8 cellular contexts compared by ENCODE assay signal in genomic region chr21:36141513-36141925, GRCh38. TPM values are rescaled to one million over a fixed set of nuclear protein-coding genes. Genes with fewer than 3 reads are reported as not detected.
DNase-seq lines count a peak whose midpoint lies in the region; ATAC-seq and TF ChIP-seq lines count a peak whose summit lies in the region.

No MANE protein-coding gene starts in this region.

- H3K36me3 ChIP-seq in cardiac muscle cell: no peaks in the 10 kb centered on the region

- no peaks in the 10 kb centered on the region for H3K4me1 ChIP-seq in cardiac muscle cell (ENCODE audit: low read depth)

- ATAC-seq in HG02763 (IDR thresholded peaks at IDR 0.05; ENCODE audit: unreplicated experiment) (peak; percentile 74), GM18511 (IDR thresholded peaks at IDR 0.05; ENCODE audit: unreplicated experiment) (no peak)
- peak; percentile 92 for ATAC-seq in activated naive CD8-positive, alpha-beta T cell treated with anti-CD3 and anti-CD28 coated beads, Interleukin-2, amount 10 ng/mL, durations not matched to agents 7 days and 5 days (ENCODE audit: low read depth)

- peak; percentile 87 for TF ChIP-seq CTCF in GM10266 (IDR thresholded peaks at IDR 0.05; ENCODE audit: control insufficient read depth, insufficient read depth, low read depth, missing control alignments)
- peak; percentile 79 for TF ChIP-seq CTCF in cardiac muscle cell (IDR thresholded peaks at IDR 0.05; ENCODE audit: low read depth, low read length)
- peak; percentile 94 for TF ChIP-seq CTCF in progenitor cell of endocrine pancreas (IDR thresholded peaks at IDR 0.05; ENCODE audit: unreplicated experiment)

- peaks cover 41% of the 10 kb centered on the region for H3K27me3 ChIP-seq in cardiac muscle cell

- H3K4me3 ChIP-seq in cardiac muscle cell: no peak overlapping the region

- peak; percentile 72 for DNase-seq in GM10266 (ENCODE audit: extremely low spot score)
- peak; percentile 84 for DNase-seq in NCI-H146 treated with DMSO at 0.1 percent for 48 hours (lab: John Stamatoyannopoulos, UW; ENCODE audit: unreplicated experiment)
- peak; percentile 49 to 79 for DNase-seq in SW 1271 (lab: John Stamatoyannopoulos, UW)
- peak; percentile 70 for DNase-seq in activated naive CD8-positive, alpha-beta T cell treated with anti-CD3 and anti-CD28 coated beads, Interleukin-2, amount 10 ng/mL, durations not matched to agents 7 days and 5 days
- DNase-seq in cardiac muscle cell (ENCODE audit: low read depth in 1 of 2, low spot score in 1 of 2): peak; percentile 82 to 94
- DNase-seq in progenitor cell of endocrine pancreas (ENCODE audit: low spot score, unreplicated experiment): peak; percentile 83

- H3K27ac Mint-ChIP-seq in activated naive CD8-positive, alpha-beta T cell treated with anti-CD3 and anti-CD28 coated beads, Interleukin-2, amount 10 ng/mL, durations not matched to agents 7 days and 5 days: peak overlapping the region; percentile 69
- peak overlapping the region; percentile 62 for H3K27ac Mint-ChIP-seq in progenitor cell of endocrine pancreas

- H3K9me3 Mint-ChIP-seq in activated naive CD8-positive, alpha-beta T cell treated with anti-CD3 and anti-CD28 coated beads, Interleukin-2, amount 10 ng/mL, durations not matched to agents 7 days and 5 days: no peaks in the 10 kb centered on the region
- H3K9me3 Mint-ChIP-seq in progenitor cell of endocrine pancreas (ENCODE audit: low read depth): no peaks in the 10 kb centered on the region

- peak overlapping the region; percentile 43 for H3K4me3 Mint-ChIP-seq in activated naive CD8-positive, alpha-beta T cell treated with anti-CD3 and anti-CD28 coated beads, Interleukin-2, amount 10 ng/mL, durations not matched to agents 7 days and 5 days
- H3K4me3 Mint-ChIP-seq in progenitor cell of endocrine pancreas (ENCODE audit: low read depth): no peak overlapping the region

- POLR2A ChIA-PET in activated naive CD8-positive, alpha-beta T cell treated with anti-CD3 and anti-CD28 coated beads, Interleukin-2, amount 10 ng/mL, durations not matched to agents 7 days and 5 days (lab: Charles Lee): interaction anchor here (0.6 to 1.4 kb wide), 3 partner anchors 9 to 178 kb away, joined by 3 to 5 read pairs (median 4); partner anchors contain the start of gene MORC3

- no peaks in the 10 kb centered on the region for H3K9me3 ChIP-seq in cardiac muscle cell (ENCODE audit: low read depth)

- H3K4me1 Mint-ChIP-seq in activated naive CD8-positive, alpha-beta T cell treated with anti-CD3 and anti-CD28 coated beads, Interleukin-2, amount 10 ng/mL, durations not matched to agents 7 days and 5 days: peaks cover 26% of the 10 kb centered on the region
- H3K4me1 Mint-ChIP-seq in progenitor cell of endocrine pancreas (ENCODE audit: low read depth): peaks cover 5% of the 10 kb centered on the region

- no peak overlapping the region for H3K27ac ChIP-seq in cardiac muscle cell

- peaks cover 36% of the 10 kb centered on the region for H3K36me3 Mint-ChIP-seq in activated naive CD8-positive, alpha-beta T cell treated with anti-CD3 and anti-CD28 coated beads, Interleukin-2, amount 10 ng/mL, durations not matched to agents 7 days and 5 days
- peaks cover 5% of the 10 kb centered on the region for H3K36me3 Mint-ChIP-seq in progenitor cell of endocrine pancreas (ENCODE audit: insufficient read depth)

- H3K27me3 Mint-ChIP-seq in activated naive CD8-positive, alpha-beta T cell treated with anti-CD3 and anti-CD28 coated beads, Interleukin-2, amount 10 ng/mL, durations not matched to agents 7 days and 5 days: no peaks in the 10 kb centered on the region
- H3K27me3 Mint-ChIP-seq in progenitor cell of endocrine pancreas: peaks cover 24% of the 10 kb centered on the region

RNA-seq across cellular contexts. Expression of gene CBR3, which starts 6.6 kb away (rescaled TPM):
- total RNA-seq in activated naive CD8-positive, alpha-beta T cell treated with anti-CD3 and anti-CD28 coated beads, Interleukin-2, amount 10 ng/mL, durations not matched to agents 7 days and 5 days: 10 to 100 TPM; 14.6 to 14.9 TPM
- total RNA-seq in cardiac muscle cell: not detected in 2 replicates
- not detected in 2 replicates for polyA plus RNA-seq in cardiac muscle cell
- total RNA-seq in progenitor cell of endocrine pancreas: not detected in 2 replicates

RNA-seq across cellular contexts. Expression of gene DOP1B, which starts 15.1 kb away (rescaled TPM):
- total RNA-seq in activated naive CD8-positive, alpha-beta T cell treated with anti-CD3 and anti-CD28 coated beads, Interleukin-2, amount 10 ng/mL, durations not matched to agents 7 days and 5 days: 10 to 100 TPM; 24.1 to 27.1 TPM
- total RNA-seq in cardiac muscle cell: 3.3 and 5.8 TPM in 2 replicates
- polyA plus RNA-seq in cardiac muscle cell: 6.9 and 7.4 TPM in 2 replicates
- 47.7 and 57.4 TPM in 2 replicates for total RNA-seq in progenitor cell of endocrine pancreas

Comparison
In these comparisons a context has a peak if more than half of its experiments do, and no peak if none do; other contexts are left out.
1. RNA of gene CBR3, which starts 6.6 kb away (total RNA-seq): 14.6 to 14.9 TPM in activated naive CD8-positive, alpha-beta T cell treated with anti-CD3 and anti-CD28 coated beads, Interleukin-2, amount 10 ng/mL, durations not matched to agents 7 days and 5 days; not detected in cardiac muscle cell and not detected in progenitor cell of endocrine pancreas; every median in the first group is over 10 times any median in the second.
2. Peak in every context shown above with its lines, with median percentiles within 50 percentile points of each other: DNase-seq and CTCF ChIP-seq.